1 cellular context compared by ENCODE assay signal in genomic region chr10:118106426-118106825, GRCh38.
TF ChIP-seq lines count a peak whose summit lies in the region.

No MANE protein-coding gene starts in this region.

TF ChIP-seq in GM23338, 12 proteins besides CTCF, POLR2A, EP300 and RAD21 (continued from another document):
- TF ChIP-seq ZNF462 (CRISPR knock-in tag; IDR thresholded peaks at IDR 0.05) (no peak), POLR2AphosphoS5 (IDR thresholded peaks at IDR 0.05; ENCODE audit: low read depth) (no peak)
